14 cellular contexts compared by ENCODE assay signal in the genomic region with DNA sequence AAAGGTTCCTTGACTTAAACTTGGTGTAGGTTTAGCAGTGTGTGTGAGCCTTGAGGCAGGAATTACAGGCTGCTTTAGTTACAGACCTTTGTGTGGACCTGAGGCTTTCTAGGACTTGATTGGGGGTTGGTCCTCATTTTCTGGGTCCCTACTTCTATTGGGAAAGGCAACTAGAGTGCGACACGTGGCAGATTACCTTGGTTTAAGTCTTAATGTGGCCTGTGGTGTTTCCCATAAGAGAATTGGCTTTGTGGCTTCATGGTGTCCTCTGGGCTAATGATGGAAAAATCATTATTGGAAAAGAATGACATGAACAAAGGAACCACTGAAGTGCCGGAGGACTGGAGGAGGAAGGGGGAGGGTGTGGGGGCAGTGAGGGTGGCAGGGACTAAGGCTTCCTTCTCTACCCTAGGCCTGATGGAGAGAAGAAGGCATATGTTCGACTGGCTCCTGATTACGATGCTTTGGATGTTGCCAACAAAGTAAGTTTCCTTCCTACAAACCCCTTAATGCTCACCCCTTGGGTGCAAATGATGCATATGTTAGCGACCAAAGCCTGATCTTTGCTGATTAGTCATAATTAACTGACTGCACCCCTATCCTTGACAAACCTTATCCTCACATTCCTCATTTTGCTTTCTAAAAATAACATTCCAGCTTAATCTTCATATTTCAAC. TPM values are rescaled to one million over a fixed set of nuclear protein-coding genes. Genes with fewer than 3 reads are reported as not detected.
DNase-seq lines count a peak whose midpoint lies in the region; ATAC-seq and TF ChIP-seq lines count a peak whose summit lies in the region.
"Had no signal": no experiment of that assay in that cellular context is flagged by ENCODE, and none has a peak within 500 bp of the region (broad histone marks: within the 10 kb centered on the region; RNA-seq: fewer than 3 reads in every experiment).

No MANE protein-coding gene starts in this region.

- no peak for TF ChIP-seq EP300 in esophagus muscularis mucosa (IDR thresholded peaks at IDR 0.05)

- H3K79me2 ChIP-seq in GM23338 (replicated peaks; ENCODE audit: insufficient read depth): peaks cover 35% of the 10 kb centered on the region

- peak overlapping the region; percentile 89 for H3K4me3 Mint-ChIP-seq in GM23338
- peak overlapping the region; percentile 93 for H3K4me3 Mint-ChIP-seq in activated B cell treated with CpG ODN at 0.5 μM for 24 hours

- H3K27ac ChIP-seq in GM23338 (ENCODE audit: low read depth): peak overlapping the region; percentile 95
- peak overlapping the region; percentile 4 for H3K27ac ChIP-seq in lower lobe of right lung
- no peak overlapping the region for H3K27ac ChIP-seq in esophagus muscularis mucosa (replicated peaks in 1 of 4)
- H3K27ac ChIP-seq: neutrophil had no signal

- peak overlapping the region; percentile 98 for H3K4me2 ChIP-seq in GM23338

- no peak for ATAC-seq in GM23338
- no peak for ATAC-seq in activated B cell treated with CpG ODN at 0.5 μM for 24 hours (ENCODE audit: low read depth)
- ATAC-seq in lower lobe of right lung: no peak
- ATAC-seq in Right ventricle myocardium inferior: no peak

- DNase-seq in BE2C: no peak
- no peak for DNase-seq in GM23338 (ENCODE audit: low spot score)
- DNase-seq in activated B cell treated with CpG ODN at 0.5 μM for 24 hours: no peak
- no peak for DNase-seq in lower lobe of right lung
- DNase-seq in DMS153 treated with DMSO at 0.1 percent for 48 hours (lab: John Stamatoyannopoulos, UW; ENCODE audit: unreplicated experiment): no peak
- DNase-seq in islet precursor cell: no peak
- no peak for DNase-seq in esophagus muscularis mucosa (ENCODE audit: extremely low spot score)
- no peak for DNase-seq in Right ventricle myocardium inferior (ENCODE audit: missing footprints)
- DNase-seq: dermis blood vessel endothelial cell; H7; NCI-H1930; stimulated activated CD4-positive, alpha-beta T cell treated with anti-CD3 and anti-CD28 coated beads, Interleukin-4, amount 100 ng/mL, for 4 hours had no signal

- H3K9me3 Mint-ChIP-seq in GM23338 (peaks cover 7% of the 10 kb centered on the region), activated B cell treated with CpG ODN at 0.5 μM for 24 hours (no peaks in the 10 kb centered on the region)

- H3K4me1 Mint-ChIP-seq in GM23338: peaks cover 50% of the 10 kb centered on the region
- H3K4me1 Mint-ChIP-seq in activated B cell treated with CpG ODN at 0.5 μM for 24 hours: peaks cover 81% of the 10 kb centered on the region

- H3K36me3 Mint-ChIP-seq in GM23338 (ENCODE audit: low read depth) (peaks cover 58% of the 10 kb centered on the region), activated B cell treated with CpG ODN at 0.5 μM for 24 hours (ENCODE audit: low read depth) (peaks cover 61% of the 10 kb centered on the region)

- 76% methylated on average over 6 of the region's 6 CpGs for WGBS in esophagus muscularis mucosa

- no peaks in the 10 kb centered on the region for H3K9me3 ChIP-seq in BE2C
- H3K9me3 ChIP-seq in lower lobe of right lung: no peaks in the 10 kb centered on the region
- no peaks in the 10 kb centered on the region for H3K9me3 ChIP-seq in esophagus muscularis mucosa
- H3K9me3 ChIP-seq: neutrophil, upper lobe of left lung had no signal

- peaks cover 33% of the 10 kb centered on the region for H4K20me1 ChIP-seq in GM23338 (replicated peaks; ENCODE audit: insufficient read depth)

- POLR2A ChIA-PET in activated B cell treated with CpG ODN at 0.5 μM for 24 hours (lab: Charles Lee): interaction anchor here (1.0 to 18.0 kb wide), 3 partner anchors 12 to 142 kb away, joined by 3 to 2384 read pairs (median 108); partner anchors contain the start of genes PROCA1 and TRAF4

- intact Hi-C loops in activated B cell treated with CpG ODN at 0.5 μM for 24 hours (cut with micrococcal nuclease): no loop called here
- intact Hi-C loops in lower lobe of right lung (cut with DNase I): no loop called here
- intact Hi-C loops in esophagus muscularis mucosa (cut with DNase I): loop anchor here (5.0 kb wide), 1 partner anchor 39 kb away; no protein-coding TSS in a partner anchor
- intact Hi-C loops in Right ventricle myocardium inferior (cut with DNase I): no loop called here

- H3F3A ChIP-seq in GM23338 (replicated peaks; ENCODE audit: low read depth): peaks cover 63% of the 10 kb centered on the region

- H3K27me3 ChIP-seq in BE2C (no peaks in the 10 kb centered on the region), GM23338 (ENCODE audit: insufficient read depth) (no peaks in the 10 kb centered on the region), lower lobe of right lung (ENCODE audit: low read depth) (no peaks in the 10 kb centered on the region), esophagus muscularis mucosa (no peaks in the 10 kb centered on the region)
- H3K27me3 ChIP-seq: upper lobe of left lung had no signal

- no peak for TF ChIP-seq POLR2A in esophagus muscularis mucosa (IDR thresholded peaks at IDR 0.05; ENCODE audit: low read depth)

- CTCF ChIA-PET in activated B cell treated with CpG ODN at 0.5 μM for 24 hours (lab: Charles Lee): no interaction called here

- H3K4me1 ChIP-seq in BE2C (peaks cover 3% of the 10 kb centered on the region; the same call in 1 of the 2 replicates), GM23338 (ENCODE audit: insufficient read depth) (peaks cover 39% of the 10 kb centered on the region), lower lobe of right lung (peaks cover 79% of the 10 kb centered on the region), esophagus muscularis mucosa (peaks cover 55 to 80% (median 73%) of the 10 kb centered on the region in 4 donors)

- H3K27me3 Mint-ChIP-seq in GM23338 (ENCODE audit: insufficient read depth, low read depth, poor library complexity): peaks cover 46% of the 10 kb centered on the region
- H3K27me3 Mint-ChIP-seq in activated B cell treated with CpG ODN at 0.5 μM for 24 hours: no peaks in the 10 kb centered on the region

- H3K9me2 ChIP-seq in GM23338 (ENCODE audit: insufficient read depth): no peaks in the 10 kb centered on the region

- peaks cover 53% of the 10 kb centered on the region for H3K36me3 ChIP-seq in BE2C
- H3K36me3 ChIP-seq in GM23338 (ENCODE audit: insufficient read depth): peaks cover 39% of the 10 kb centered on the region
- H3K36me3 ChIP-seq in lower lobe of right lung: peaks cover 39% of the 10 kb centered on the region
- H3K36me3 ChIP-seq in esophagus muscularis mucosa: peaks cover 33 to 44% (median 40%) of the 10 kb centered on the region in 4 donors

- TF ChIP-seq CTCF in BE2C (IDR thresholded peaks at IDR 0.05; ENCODE audit: low read depth, low read length): no peak
- no peak for TF ChIP-seq CTCF in GM23338 (conservative IDR thresholded peaks at IDR 0.05; ENCODE audit: low read depth in 2 of 2)
- no peak for TF ChIP-seq CTCF in activated B cell treated with CpG ODN at 0.5 μM for 24 hours (IDR thresholded peaks at IDR 0.05)
- TF ChIP-seq CTCF in lower lobe of right lung (IDR thresholded peaks at IDR 0.05): no peak
- TF ChIP-seq CTCF in esophagus muscularis mucosa (IDR thresholded peaks at IDR 0.05): no peak

- H3K27ac Mint-ChIP-seq in GM23338: peak overlapping the region; percentile 57; the same call in 1 of the 2 replicates
- H3K27ac Mint-ChIP-seq in activated B cell treated with CpG ODN at 0.5 μM for 24 hours: peak overlapping the region; percentile 42

- H3K4me3 ChIP-seq in BE2C (ENCODE audit: low read depth, low read length): peak overlapping the region; percentile 23; the same call in 1 of the 2 replicates
- peak overlapping the region; percentile 98 for H3K4me3 ChIP-seq in GM23338
- no peak overlapping the region for H3K4me3 ChIP-seq in lower lobe of right lung
- no peak overlapping the region for H3K4me3 ChIP-seq in esophagus muscularis mucosa

- H2AFZ ChIP-seq in GM23338: no peak overlapping the region

RNA-seq across cellular contexts. Expression of gene TLCD1, which starts 2.7 kb away (rescaled TPM):
- polyA plus RNA-seq in BE2C (2012; ENCODE audit: insufficient read depth, insufficient read length, low read depth): 2.0 TPM
- total RNA-seq in GM23338 (2014; rRNA removed; shearing (Covaris generic)): 16.9 and 26.5 TPM in 2 replicates
- 47.0 and 47.7 TPM in 2 replicates for polyA plus RNA-seq in GM23338 (2016; fragmentation: Nextera tagmentation; extraction: Ambion mirVana)
- total RNA-seq in activated B cell treated with CpG ODN at 0.5 μM for 24 hours (40.7 and 41.0 TPM in 2 replicates), lower lobe of right lung (19.8 TPM), esophagus muscularis mucosa (1 to 10 TPM in 3 of 4 donors, not detected in 1; 1.0 to 1.5 (median 1.3) TPM), Right ventricle myocardium inferior (2.4 TPM)

RNA-seq across cellular contexts. Expression of gene RPL23A, which starts 3.5 kb away (rescaled TPM):
- 739 TPM for polyA plus RNA-seq in BE2C (2012; ENCODE audit: insufficient read depth, insufficient read length, low read depth)
- total RNA-seq in GM23338 (2014; rRNA removed; shearing (Covaris generic)): 592 and 656 TPM in 2 replicates
- polyA plus RNA-seq in GM23338 (2016; fragmentation: Nextera tagmentation; extraction: Ambion mirVana): 1,994 and 2,198 TPM in 2 replicates
- total RNA-seq in activated B cell treated with CpG ODN at 0.5 μM for 24 hours (3,189 and 3,657 TPM in 2 replicates), lower lobe of right lung (1,156 TPM), esophagus muscularis mucosa (100 to 1,000 TPM; 378 to 728 (median 558) TPM), Right ventricle myocardium inferior (945 TPM)

RNA-seq across cellular contexts. Expression of gene NEK8, which starts 5.3 kb away (rescaled TPM):
- 1.9 TPM for polyA plus RNA-seq in BE2C (2012; ENCODE audit: insufficient read depth, insufficient read length, low read depth)
- total RNA-seq in GM23338 (2014; rRNA removed; shearing (Covaris generic)): 13.2 and 14.9 TPM in 2 replicates
- 8.9 and 10.0 TPM in 2 replicates for polyA plus RNA-seq in GM23338 (2016; fragmentation: Nextera tagmentation; extraction: Ambion mirVana)
- total RNA-seq in activated B cell treated with CpG ODN at 0.5 μM for 24 hours (24.8 and 29.7 TPM in 2 replicates), lower lobe of right lung (11.3 TPM), esophagus muscularis mucosa (1 to 10 TPM in 3 of 4 donors, under 1 TPM in 1; 0.83 to 2.1 (median 1.6) TPM), Right ventricle myocardium inferior (0.60 TPM)

RNA-seq across cellular contexts. Expression of gene RAB34, which starts 5.6 kb away (rescaled TPM):
- not detected for polyA plus RNA-seq in BE2C (2012; ENCODE audit: insufficient read depth, insufficient read length, low read depth)
- 381 and 394 TPM in 2 replicates for total RNA-seq in GM23338 (2014; rRNA removed; shearing (Covaris generic))
- 174 and 184 TPM in 2 replicates for polyA plus RNA-seq in GM23338 (2016; fragmentation: Nextera tagmentation; extraction: Ambion mirVana)
- total RNA-seq in activated B cell treated with CpG ODN at 0.5 μM for 24 hours: 21.3 and 23.9 TPM in 2 replicates
- total RNA-seq in lower lobe of right lung: 62.3 TPM
- total RNA-seq in esophagus muscularis mucosa: 100 to 1,000 TPM; 147 to 216 (median 202) TPM
- total RNA-seq in Right ventricle myocardium inferior: 16.2 TPM

RNA-seq across cellular contexts. Expression of gene PROCA1, which starts 11.6 kb away (rescaled TPM):
- polyA plus RNA-seq in BE2C (2012; ENCODE audit: insufficient read depth, insufficient read length, low read depth): 0.52 TPM
- 10.0 and 11.3 TPM in 2 replicates for total RNA-seq in GM23338 (2014; rRNA removed; shearing (Covaris generic))
- 14.4 and 14.9 TPM in 2 replicates for polyA plus RNA-seq in GM23338 (2016; fragmentation: Nextera tagmentation; extraction: Ambion mirVana)
- total RNA-seq in activated B cell treated with CpG ODN at 0.5 μM for 24 hours (9.1 and 11.0 TPM in 2 replicates), lower lobe of right lung (4.4 TPM), esophagus muscularis mucosa (1 to 10 TPM in 1 of 4 donors, under 1 TPM in 3; 0.50 to 2.1 (median 0.85) TPM), Right ventricle myocardium inferior (0.73 TPM)

Comparison
In these comparisons a context has a peak if more than half of its experiments do, and no peak if none do; other contexts are left out.
1. H3K4me3 ChIP-seq: peak in BE2C (single experiment) and GM23338 (single experiment); none in lower lobe of right lung (single experiment) and esophagus muscularis mucosa (0 of 4).
2. H3K27ac ChIP-seq: peak in GM23338 (single experiment) and lower lobe of right lung (single experiment); none in esophagus muscularis mucosa (0 of 4).